ENCODE assay signal across 8 cellular contexts in genomic region chr11:129815596-129816461, GRCh38. TPM values are rescaled to one million over a fixed set of nuclear protein-coding genes. Genes with fewer than 3 reads are reported as not detected.
A peak's percentile ranks its signal among the peaks of the same experiment; 100 is the strongest.
DNase-seq lines count a peak whose midpoint lies in the region; ATAC-seq and TF ChIP-seq lines count a peak whose summit lies in the region.

Gene TMEM45B, plus strand, starts transcription at chr11:129815848. Its CDS starts 36,635 bp downstream, at chr11:129852483.

- peaks cover 15% of the 10 kb centered on the region for H3K4me1 Mint-ChIP-seq in Calu3 (ENCODE audit: low read depth, unreplicated experiment)
- peaks cover 20% of the 10 kb centered on the region for H3K4me1 Mint-ChIP-seq in chondrocyte (ENCODE audit: low read depth)

- DNase-seq in Calu3 (peak; percentile 52), Peyer's patch (peak in 2 of 3 donors; percentile 80 to 93), chondrocyte (ENCODE audit: low spot score) (no peak), vagina (ENCODE audit: extremely low spot score in 2 of 2) (no peak), NCI-H446 treated with DMSO at 0.1 percent for 48 hours (lab: John Stamatoyannopoulos, UW) (no peak), NCI-H446 (lab: John Stamatoyannopoulos, UW) (no peak)

- H3K36me3 Mint-ChIP-seq in Calu3 (ENCODE audit: insufficient read depth, unreplicated experiment) (peaks cover 19% of the 10 kb centered on the region), chondrocyte (ENCODE audit: low read depth) (no peaks in the 10 kb centered on the region)

- H3K27ac ChIP-seq in Peyer's patch = peak within 1 kb of the TSS in 3 of 4 donors; percentile 92 to 98 (median 93)
- H3K27ac ChIP-seq in mucosa of rectum (ENCODE audit: low read depth in 2 of 2, low read length in 2 of 2) = peak within 1 kb of the TSS; percentile 93
- no peak within 1 kb of the TSS for H3K27ac ChIP-seq in vagina

- CTCF ChIA-PET in Calu3 (lab: Charles Lee) = interaction anchor here (0.8 to 1.2 kb wide), 2 partner anchors 8 to 12 kb away, joined by 3 to 5 read pairs; no protein-coding TSS in a partner anchor

- intact Hi-C loops in Calu3 (cut with micrococcal nuclease; ENCODE audit: unreplicated experiment) (no loop called here), vagina (cut with DNase I) (no loop called here)

- H3K4me3 ChIP-seq in Peyer's patch (peak within 1 kb of the TSS; percentile 22 to 85 (median 56)), mucosa of rectum (ENCODE audit: low read length in 2 of 2) (peak within 1 kb of the TSS; percentile 73 to 83), vagina (peak within 1 kb of the TSS in 1 of 2 donors; percentile 36)

- H3K27me3 Mint-ChIP-seq in Calu3 (ENCODE audit: unreplicated experiment) = no peaks in the 10 kb centered on the region
- H3K27me3 Mint-ChIP-seq in chondrocyte (ENCODE audit: low read depth) = peaks cover 41% of the 10 kb centered on the region

- ATAC-seq in GM21447 (IDR thresholded peaks at IDR 0.05; ENCODE audit: unreplicated experiment) = no peak

- no TSS peak for BruUV-seq in Calu3 (replicated peaks; lab: Mats Ljungman, UMichigan)

- peaks cover 0 to 7% (median 0%) of the 10 kb centered on the region in 3 donors for H3K36me3 ChIP-seq in Peyer's patch
- H3K36me3 ChIP-seq in mucosa of rectum (ENCODE audit: control insufficient read depth in 2 of 2, insufficient read depth in 2 of 2, low read length in 2 of 2) = no peaks in the 10 kb centered on the region
- no peaks in the 10 kb centered on the region for H3K36me3 ChIP-seq in vagina

- H3K9me3 Mint-ChIP-seq in Calu3 (ENCODE audit: low read depth, unreplicated experiment) = no peaks in the 10 kb centered on the region
- H3K9me3 Mint-ChIP-seq in chondrocyte (ENCODE audit: low read depth) = no peaks in the 10 kb centered on the region

- TF ChIP-seq POLR2A in Peyer's patch (IDR thresholded peaks at IDR 0.05) = peak; percentile 81 to 91
- no peak for TF ChIP-seq POLR2A in vagina (IDR thresholded peaks at IDR 0.05)

- H3K4me1 ChIP-seq in Peyer's patch (no peaks in the 10 kb centered on the region), mucosa of rectum (ENCODE audit: control insufficient read depth in 2 of 2, insufficient read depth in 2 of 2, low read length in 2 of 2) (peaks cover 15 to 19% of the 10 kb centered on the region in 2 donors), vagina (no peaks in the 10 kb centered on the region)

- H3K9ac ChIP-seq in mucosa of rectum (ENCODE audit: low read depth in 1 of 2, low read length in 2 of 2) = peak within 1 kb of the TSS; percentile 63 to 93

- H3K4me3 Mint-ChIP-seq in Calu3 (ENCODE audit: low read depth, unreplicated experiment) (peak within 1 kb of the TSS; percentile 87), chondrocyte (ENCODE audit: unreplicated experiment) (peak within 1 kb of the TSS; percentile 62)

- H3K27ac Mint-ChIP-seq in Calu3 (ENCODE audit: unreplicated experiment) (no peak within 1 kb of the TSS), chondrocyte (ENCODE audit: unreplicated experiment) (no peak within 1 kb of the TSS)

- no peaks in the 10 kb centered on the region for H3K27me3 ChIP-seq in Peyer's patch
- H3K27me3 ChIP-seq in mucosa of rectum (ENCODE audit: control insufficient read depth in 2 of 2, insufficient read depth in 2 of 2, low read length in 2 of 2) = no peaks in the 10 kb centered on the region
- H3K27me3 ChIP-seq in vagina = peaks cover 5% of the 10 kb centered on the region

- H3K9me3 ChIP-seq in Peyer's patch = no peaks in the 10 kb centered on the region
- no peaks in the 10 kb centered on the region for H3K9me3 ChIP-seq in mucosa of rectum (ENCODE audit: control insufficient read depth in 2 of 2, low read length in 2 of 2)
- no peaks in the 10 kb centered on the region for H3K9me3 ChIP-seq in vagina

- TF ChIP-seq CTCF in Calu3 (IDR thresholded peaks at IDR 0.05; ENCODE audit: unreplicated experiment) (no peak), Peyer's patch (IDR thresholded peaks at IDR 0.05) (no peak), chondrocyte (IDR thresholded peaks at IDR 0.05) (no peak), vagina (IDR thresholded peaks at IDR 0.05) (no peak)

RNA-seq across cellular contexts. Expression of gene TMEM45B, which starts in this region (rescaled TPM):
- total RNA-seq in Calu3 (2022) = 16.1 and 17.7 TPM in 2 replicates
- 100 to 1,000 TPM in 3 of 4 donors, 1 to 10 TPM in 1; 1.7 to 318 (median 244) TPM for total RNA-seq in Peyer's patch
- not detected in 3 replicates for total RNA-seq in chondrocyte
- 10.1 TPM for total RNA-seq in vagina

Comparison
In these comparisons a context has a peak if more than half of its experiments do, and no peak if none do; other contexts are left out.
1. DNase-seq: peak in Calu3 (single experiment) and Peyer's patch (2 of 3); none in chondrocyte (single experiment), vagina (0 of 2), NCI-H446 treated with DMSO at 0.1 percent for 48 hours (single experiment) and NCI-H446 (0 of 2).
2. POLR2A ChIP-seq: peak in Peyer's patch (2 of 2); none in vagina (0 of 2).